In the genomic region with DNA sequence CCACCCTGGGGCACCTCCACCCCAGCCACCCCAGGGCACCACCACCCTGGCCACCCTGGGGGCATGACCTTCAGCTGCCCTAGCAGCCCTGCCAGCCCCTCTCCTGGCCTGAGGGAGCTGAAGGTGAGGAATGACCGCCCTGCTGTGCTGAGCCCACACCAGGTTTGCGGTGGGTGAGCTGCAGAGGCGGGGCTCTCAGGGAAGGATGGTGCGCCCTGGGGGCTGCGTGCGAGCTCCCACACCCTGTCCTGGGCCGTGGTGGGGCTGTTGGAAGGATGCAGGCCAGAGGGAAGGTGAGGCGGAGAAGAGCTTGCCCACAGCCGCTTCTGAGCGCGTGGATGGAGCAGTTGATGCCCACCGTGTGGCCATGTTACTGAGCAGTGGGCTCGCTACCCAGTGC, we compare ENCODE assay signal across 28 cellular contexts. TPM values are rescaled to one million over a fixed set of nuclear protein-coding genes. Genes with fewer than 3 reads are reported as not detected.
"Had no signal": no experiment of that assay in that cellular context is flagged by ENCODE, and none has a peak within 500 bp of the region (broad histone marks: within the 10 kb centered on the region; RNA-seq: fewer than 3 reads in every experiment).

No MANE protein-coding gene starts in this region.

- DNase-seq: activated B cell treated with CpG ODN at 0.5 μM for 24 hours; activated CD4-positive, alpha-beta memory T cell treated with anti-CD3 and anti-CD28 coated beads, Interleukin-2, amount 10 ng/mL, durations not matched to agents 7 days and 5 days; activated CD4-positive, alpha-beta T cell treated with anti-CD3 and anti-CD28 coated beads for 4 hours; activated CD4-positive, alpha-beta T cell treated with anti-CD3 and anti-CD28 coated beads, Interleukin-2, amount 50 U/mL, for 1 hour; activated CD4-positive, CD25-positive, alpha-beta regulatory T cell treated with anti-CD3 and anti-CD28 coated beads, Interleukin-2, amount 50 U/mL, for 72 hours; activated CD8-positive, alpha-beta memory T cell treated with anti-CD3 and anti-CD28 coated beads for 24 hours; activated CD8-positive, alpha-beta memory T cell treated with anti-CD3 and anti-CD28 coated beads, Interleukin-2, amount 10 ng/mL, durations not matched to agents 7 days and 5 days; activated CD8-positive, alpha-beta memory T cell treated with anti-CD3 and anti-CD28 coated beads, Interleukin-2, amount 50 U/mL, for 48 hours; activated effector memory CD4-positive, alpha-beta T cell treated with Interleukin-2 at 50 U/mL for 16 hours; activated naive CD4-positive, alpha-beta T cell treated with anti-CD3 and anti-CD28 coated beads, Interleukin-2, amount 10 ng/mL, durations not matched to agents 7 days and 5 days; activated naive CD8-positive, alpha-beta T cell treated with anti-CD3 and anti-CD28 coated beads, Interleukin-2, amount 50 U/mL, for 24 hours; activated T-cell treated with anti-CD3 and anti-CD28 coated beads, Interleukin-2, amount 50 U/mL, for 48 hours; anterior cingulate cortex; NCI-H1105; NCI-H1417 treated with DMSO at 0.1 percent for 48 hours; NCI-H2081; NCI-H2227 treated with DMSO at 0.1 percent for 48 hours; NCI-H446; NCI-H510A treated with DMSO at 0.1 percent for 48 hours; NCI-H526 treated with DMSO at 0.1 percent for 48 hours; NCI-H774; PC-9; SHP77 treated with DMSO at 0.1 percent for 48 hours; SK-N-SH had no signal

- H3K36me3 ChIP-seq: SJSA1 had no signal

- H3K27ac ChIP-seq: PC-9, SJSA1 had no signal

- H3K4me1 ChIP-seq: SJSA1 had no signal

- H3K4me3 ChIP-seq: K562, PC-9, SJSA1 had no signal

- H3K27me3 ChIP-seq: SJSA1 had no signal

- ATAC-seq: activated CD8-positive, alpha-beta memory T cell treated with anti-CD3 and anti-CD28 coated beads, Interleukin-2, amount 10 ng/mL, durations not matched to agents 7 days and 5 days; activated naive CD8-positive, alpha-beta T cell treated with anti-CD3 and anti-CD28 coated beads, Interleukin-2, amount 50 U/mL, for 24 hours; K562 had no signal

- H3K9me3 ChIP-seq: SJSA1, SK-N-SH had no signal

RNA-seq across cellular contexts. Expression of gene NKX1-1, which starts 41.5 kb away (rescaled TPM):
- total RNA-seq: activated B cell treated with CpG ODN at 0.5 μM for 24 hours; activated CD4-positive, alpha-beta memory T cell treated with anti-CD3 and anti-CD28 coated beads, Interleukin-2, amount 10 ng/mL, durations not matched to agents 7 days and 5 days; activated CD8-positive, alpha-beta memory T cell treated with anti-CD3 and anti-CD28 coated beads, Interleukin-2, amount 10 ng/mL, durations not matched to agents 7 days and 5 days; K562; MCF 10A; OCI-LY7; PC-9; SJSA1 had no signal
- polyA plus RNA-seq: K562, SK-N-SH had no signal
